Comparison of ENCODE assay signal across 8 cellular contexts in genomic region chr15:38254065-38254883, GRCh38. TPM values are rescaled to one million over a fixed set of nuclear protein-coding genes. Genes with fewer than 3 reads are reported as not detected.
DNase-seq lines count a peak whose midpoint lies in the region; ATAC-seq and TF ChIP-seq lines count a peak whose summit lies in the region.

No MANE protein-coding gene starts in this region.

- no peak for TF ChIP-seq RAD21 in IMR-90 (IDR thresholded peaks at IDR 0.05; ENCODE audit: low read length)

- H3K4ac ChIP-seq in IMR-90 (ENCODE audit: low read depth, low read length) = peak overlapping the region; percentile 92

- H2AFZ ChIP-seq in IMR-90 (replicated peaks; ENCODE audit: low read length, poor library complexity) = no peak overlapping the region

- peaks cover 21% of the 10 kb centered on the region for H3K4me1 Mint-ChIP-seq in MCF 10A (ENCODE audit: insufficient read depth, unreplicated experiment)
- H3K4me1 Mint-ChIP-seq in immature natural killer cell = peaks cover 33 to 36% of the 10 kb centered on the region in 2 donors

- peak; percentile 68 for DNase-seq in IMR-90
- no peak for DNase-seq in RWPE2 (ENCODE audit: low spot score)
- DNase-seq in MCF 10A (ENCODE audit: unreplicated experiment) = peak; percentile 82
- peak; percentile 16 to 43 (median 35) for DNase-seq in immature natural killer cell

- intact Hi-C loops in IMR-90 (cut with micrococcal nuclease) (loop anchor here (2.0 to 5.0 kb wide), 3 partner anchors 138 to 167 kb away; no protein-coding TSS in a partner anchor), MCF 10A (cut with micrococcal nuclease) (no loop called here)

- peaks cover 27% of the 10 kb centered on the region for H3K4me1 ChIP-seq in DOHH2 (ENCODE audit: control insufficient read depth, low read length)
- peaks cover 10% of the 10 kb centered on the region for H3K4me1 ChIP-seq in IMR-90 (ENCODE audit: control insufficient read depth, insufficient read depth, low read length)
- peaks cover 37% of the 10 kb centered on the region for H3K4me1 ChIP-seq in RWPE2 (ENCODE audit: insufficient read depth, poor library complexity, severe bottlenecking)

- H4K8ac ChIP-seq in IMR-90 (ENCODE audit: low read depth in 2 of 2, low read length in 2 of 2) = peak overlapping the region in 1 of 2 experiments; percentile 41; a peak in 3 of 4 replicates

- peaks cover 51% of the 10 kb centered on the region for H3K79me2 ChIP-seq in DOHH2 (ENCODE audit: control insufficient read depth, low read length)

- H3K9ac ChIP-seq in IMR-90 (ENCODE audit: low read depth, low read length) = peak overlapping the region; percentile 99

- peak; percentile 50 for ATAC-seq in GM21423 (IDR thresholded peaks at IDR 0.05; ENCODE audit: unreplicated experiment)
- ATAC-seq in IMR-90 (ENCODE audit: low read depth) = peak; percentile 1; the same call in 1 of the 2 replicates
- ATAC-seq in RWPE2 (ENCODE audit: low read depth) = peak; percentile 47
- ATAC-seq in GM18520 (IDR thresholded peaks at IDR 0.05; ENCODE audit: unreplicated experiment) = no peak

- H2AK9ac ChIP-seq in IMR-90 (replicated peaks; ENCODE audit: low read depth, low read length, poor library complexity) = peak overlapping the region; percentile 39

- TF ChIP-seq POLR2A in IMR-90 (IDR thresholded peaks at IDR 0.05; ENCODE audit: low read depth, low read length) = no peak; the same call in 1 of the 2 replicates

- H2BK20ac ChIP-seq in IMR-90 (ENCODE audit: low read depth, low read length) = no peak overlapping the region

- WGBS in IMR-90 (ENCODE audit: extremely low coverage in 2 of 2, insufficient read length in 1 of 2), 2 experiments = 0% methylated on average over 1 of the region's 14 CpGs; no CpG with 5 or more reads in 1 of the 2 experiments

- POLR2A ChIA-PET in IMR-90 (lab: Charles Lee; ENCODE audit: unreplicated experiment) (interaction anchor here (0.5 to 1.0 kb wide), 4 partner anchors 84 to 258 kb away, joined by 4 to 6 read pairs (median 6); no protein-coding TSS in a partner anchor), MCF 10A (lab: Yijun Ruan, JAX) (interaction anchor here (0.7 to 5.4 kb wide), 27 partner anchors 10 to 1145 kb away, joined by 3 to 188 read pairs (median 7); partner anchors contain the start of gene FAM98B)

- no peaks in the 10 kb centered on the region for H3K9me3 ChIP-seq in DOHH2 (ENCODE audit: control insufficient read depth, insufficient read depth, low read length)
- H3K9me3 ChIP-seq in IMR-90 (ENCODE audit: control insufficient read depth, insufficient read depth, low read length) = no peaks in the 10 kb centered on the region
- no peaks in the 10 kb centered on the region for H3K9me3 ChIP-seq in RWPE2 (ENCODE audit: severe bottlenecking)

- H3K27me3 ChIP-seq in DOHH2 (ENCODE audit: control insufficient read depth, low read length) = peaks cover 26% of the 10 kb centered on the region
- H3K27me3 ChIP-seq in IMR-90 (ENCODE audit: control insufficient read depth, insufficient read depth, low read length) = no peaks in the 10 kb centered on the region
- H3K27me3 ChIP-seq in RWPE2 (ENCODE audit: insufficient read depth, poor library complexity, severe bottlenecking) = no peaks in the 10 kb centered on the region

- H3K14ac ChIP-seq in IMR-90 (replicated peaks; ENCODE audit: low read depth, low read length) = peak overlapping the region; percentile 92

- no peak overlapping the region for H2BK15ac ChIP-seq in IMR-90 (ENCODE audit: low read depth, low read length)

- in situ Hi-C loops in IMR-90 (cut with MboI; ENCODE audit: low sequenced_read_pairs) = loop anchor here (10.0 kb wide), 1 partner anchor 91 kb away; no protein-coding TSS in a partner anchor

- H3K36me3 ChIP-seq in DOHH2 (ENCODE audit: control insufficient read depth, low read length) = no peaks in the 10 kb centered on the region
- H3K36me3 ChIP-seq in IMR-90 (ENCODE audit: control insufficient read depth, insufficient read depth, low read length) = no peaks in the 10 kb centered on the region
- H3K36me3 ChIP-seq in RWPE2 (ENCODE audit: low read depth) = peaks cover 10% of the 10 kb centered on the region; the same call in 1 of the 2 replicates

- 0 out of 2 replicates have a peak, but pooled peaks cover 6% of the 10 kb centered on the region for H4K20me1 ChIP-seq in DOHH2 (ENCODE audit: control insufficient read depth, insufficient read depth, low read depth, low read length)
- peaks cover 45% of the 10 kb centered on the region for H4K20me1 ChIP-seq in IMR-90 (ENCODE audit: insufficient read depth, low read length)

- H3K79me1 ChIP-seq in IMR-90 (ENCODE audit: low read depth in 1 of 2, low read length in 2 of 2) = peaks cover 0 to 17% of the 10 kb centered on the region in 2 experiments; a peak in 2 of 4 replicates

- H2BK120ac ChIP-seq in IMR-90 (ENCODE audit: low read depth, low read length) = peak overlapping the region; percentile 41

- H3K9me3 Mint-ChIP-seq in MCF 10A (ENCODE audit: unreplicated experiment) = no peaks in the 10 kb centered on the region
- no peaks in the 10 kb centered on the region for H3K9me3 Mint-ChIP-seq in immature natural killer cell

- H3K23ac ChIP-seq in IMR-90 (ENCODE audit: low read depth, low read length) = peak overlapping the region; percentile 91

- peak overlapping the region; percentile 97 for H2BK5ac ChIP-seq in IMR-90 (ENCODE audit: low read depth, low read length, poor library complexity, severe bottlenecking)

- H3K4me3 ChIP-seq in DOHH2 (ENCODE audit: low read length) = peak overlapping the region; percentile 79
- H3K4me3 ChIP-seq in IMR-90 (ENCODE audit: insufficient read depth, low read depth, low read length) = peak overlapping the region; percentile 95
- peak overlapping the region; percentile 76 for H3K4me3 ChIP-seq in RWPE2 (ENCODE audit: severe bottlenecking)
- H3K4me3 ChIP-seq in skin epidermis = peak overlapping the region; percentile 68 to 97 (median 86)

- H3K27ac Mint-ChIP-seq in MCF 10A (ENCODE audit: low read depth, unreplicated experiment) = peak overlapping the region; percentile 90
- peak overlapping the region; percentile 53 to 75 (median 58) for H3K27ac Mint-ChIP-seq in immature natural killer cell

- H3K27ac ChIP-seq in DOHH2 (ENCODE audit: low read depth, low read length) (no peak overlapping the region), IMR-90 (ENCODE audit: insufficient read depth, low read length) (peak overlapping the region; percentile 98), RWPE2 (ENCODE audit: poor library complexity, severe bottlenecking) (peak overlapping the region; percentile 93), skin epidermis (peak overlapping the region in 18 of 21 experiments; percentile 80 to 100 (median 99))

- TF ChIP-seq CTCF in DOHH2 (IDR thresholded peaks at IDR 0.05; ENCODE audit: low read depth, low read length, poor library complexity, severe bottlenecking) (no peak), IMR-90 (conservative IDR thresholded peaks at IDR 0.05; ENCODE audit: low read depth, low read length) (no peak), RWPE2 (IDR thresholded peaks at IDR 0.05; ENCODE audit: poor library complexity, severe bottlenecking) (no peak), MCF 10A (IDR thresholded peaks at IDR 0.05; ENCODE audit: unreplicated experiment) (no peak)

- peak overlapping the region; percentile 68 for H3K18ac ChIP-seq in IMR-90 (ENCODE audit: low read depth, low read length)

- H3F3A ChIP-seq in DOHH2 (ENCODE audit: control insufficient read depth, insufficient read depth) = peaks cover 9% of the 10 kb centered on the region

- peak overlapping the region; percentile 84 for H3K4me2 ChIP-seq in DOHH2 (ENCODE audit: low read length)
- peak overlapping the region; percentile 89 for H3K4me2 ChIP-seq in IMR-90 (ENCODE audit: low read depth, low read length)

- H3K36me3 Mint-ChIP-seq in MCF 10A (ENCODE audit: insufficient read depth, unreplicated experiment) (peaks cover 11% of the 10 kb centered on the region), immature natural killer cell (no peaks in the 10 kb centered on the region)

- peaks cover 7% of the 10 kb centered on the region; the same call in 1 of the 2 replicates for H3K9me1 ChIP-seq in IMR-90 (ENCODE audit: insufficient read depth, low read length)

- H3K9me2 ChIP-seq in DOHH2 (replicated peaks; ENCODE audit: control insufficient read depth, low read length) = no peaks in the 10 kb centered on the region

- dilution Hi-C loops in IMR-90 (cut with HindIII; ENCODE audit: low sequenced_read_pairs, unreplicated experiment) = no loop called here

- CTCF ChIA-PET in IMR-90 (lab: Yijun Ruan, JAX) = interaction anchor here (1.4 kb wide), 1 partner anchor 100 kb away, joined by 3 read pairs; no protein-coding TSS in a partner anchor
- CTCF ChIA-PET in MCF 10A (lab: Yijun Ruan, JAX) = interaction anchor here (0.7 to 3.0 kb wide), 7 partner anchors 12 to 258 kb away, joined by 3 to 16 read pairs (median 4); no protein-coding TSS in a partner anchor

- H2AK5ac ChIP-seq in IMR-90 (ENCODE audit: low read depth, low read length) = peak overlapping the region; percentile 63; the same call in 1 of the 2 replicates

- no peaks in the 10 kb centered on the region for H3K27me3 Mint-ChIP-seq in MCF 10A (ENCODE audit: insufficient read depth, unreplicated experiment)
- H3K27me3 Mint-ChIP-seq in immature natural killer cell (ENCODE audit: low read depth in 3 of 3) = peaks cover 14 to 26% (median 20%) of the 10 kb centered on the region in 3 donors

- H4K5ac ChIP-seq in IMR-90 (ENCODE audit: low read depth, low read length) = peak overlapping the region; percentile 2; the same call in 1 of the 2 replicates

- H4K91ac ChIP-seq in IMR-90 (ENCODE audit: insufficient read depth, low read depth, low read length) = no peak overlapping the region

- peak overlapping the region; percentile 92 for H3K56ac ChIP-seq in IMR-90 (ENCODE audit: extremely low read depth, insufficient read depth, low read length)

- peak overlapping the region; percentile 83 for H3K4me3 Mint-ChIP-seq in MCF 10A (ENCODE audit: unreplicated experiment)
- H3K4me3 Mint-ChIP-seq in immature natural killer cell = peak overlapping the region; percentile 83 to 93 (median 89)

- BruUV-seq in IMR-90 (replicated peaks; lab: Mats Ljungman, UMichigan) (TSS peak; percentile 24), MCF 10A (replicated peaks; lab: Mats Ljungman, UMichigan) (TSS peak; percentile 64)

TF ChIP-seq in IMR-90, 13 proteins besides CTCF, POLR2A, EP300 and RAD21 (continues in another document):
- 0 out of 2 replicates have a peak, but pooled peaks have one; percentile 44 for TF ChIP-seq MAZ (IDR thresholded peaks at IDR 0.05; ENCODE audit: borderline replicate concordance, low read depth, low read length)

RNA-seq across cellular contexts. Expression of gene SPRED1, which starts 1.6 kb away (rescaled TPM):
- total RNA-seq in IMR-90 (2012; rRNA removed) = 17.9 and 38.3 TPM in 2 replicates
- 4.8 and 6.6 TPM in 2 replicates for polyA plus RNA-seq in IMR-90 (2012; rRNA removed)
- polyA plus RNA-seq in IMR-90 (2012; cell fraction: cytosol; rRNA removed) = 2.4 and 2.7 TPM in 2 replicates
- polyA plus RNA-seq in IMR-90 (2012; cell fraction: nucleus; rRNA removed; ENCODE audit: low replicate concordance) = 2.4 and 6.4 TPM in 2 replicates
- 26.4 and 28.1 TPM in 2 replicates for total RNA-seq in MCF 10A (2022)
- under 1 TPM in 2 of 3 donors, not detected in 1; 0.10 to 0.99 TPM for polyA plus RNA-seq in immature natural killer cell
